ENCODE assay signal across 8 cellular contexts in the genomic region with DNA sequence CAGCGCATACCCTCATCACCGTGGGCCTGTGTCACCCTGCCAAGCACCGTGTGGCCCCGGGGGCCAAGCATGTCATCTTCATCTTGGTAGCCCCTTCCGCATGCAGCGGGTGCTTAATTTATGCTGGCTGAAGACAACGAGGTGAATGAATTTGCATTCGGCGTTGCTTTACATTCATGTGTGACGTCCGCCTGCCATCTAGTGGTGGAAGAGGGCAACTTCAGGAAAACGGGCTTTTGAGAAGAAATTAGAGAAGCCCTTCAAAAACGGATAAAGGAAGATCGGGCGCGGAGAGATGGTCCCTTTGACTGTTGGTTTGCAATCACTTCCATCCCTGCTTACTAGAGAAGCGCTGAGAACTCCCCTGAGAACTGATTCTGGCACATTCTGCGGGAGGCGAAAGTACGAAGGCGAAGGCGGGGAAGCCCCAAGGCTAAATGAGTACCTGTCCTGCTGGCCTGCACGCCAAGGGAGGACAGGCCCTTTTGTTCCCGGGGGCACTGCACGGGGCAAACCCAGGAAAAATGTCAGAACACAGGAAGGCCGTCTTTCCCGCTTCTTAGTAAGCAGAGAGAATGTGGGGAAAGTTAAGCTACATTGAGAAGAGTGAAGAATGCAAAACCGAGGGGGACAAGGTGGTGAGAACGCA.
DNase-seq lines count a peak whose midpoint lies in the region; ATAC-seq and TF ChIP-seq lines count a peak whose summit lies in the region.

No MANE protein-coding gene starts in this region.

- H3K27ac Mint-ChIP-seq in T-helper 2 cell treated with Interferon-gamma antibody and Interleukin-4, amounts not matched to agents 5 μg/mL and 100 μg/mL, for 36 hours: no peak overlapping the region

- CTCF ChIA-PET in HEK293T (lab: Yijun Ruan, JAX): no interaction called here

- POLR2A ChIA-PET in HEK293T (lab: Yijun Ruan, JAX): no interaction called here

- H3K36me3 Mint-ChIP-seq in T-helper 2 cell treated with Interferon-gamma antibody and Interleukin-4, amounts not matched to agents 5 μg/mL and 100 μg/mL, for 36 hours (ENCODE audit: low read depth): no peaks in the 10 kb centered on the region

- peaks cover 2% of the 10 kb centered on the region for H3K4me1 Mint-ChIP-seq in T-helper 2 cell treated with Interferon-gamma antibody and Interleukin-4, amounts not matched to agents 5 μg/mL and 100 μg/mL, for 36 hours (ENCODE audit: low read depth)

- in situ Hi-C loops in astrocyte of the spinal cord (cut with HindIII; ENCODE audit: low sequenced_read_pairs): no loop called here

- H3K27me3 Mint-ChIP-seq in T-helper 2 cell treated with Interferon-gamma antibody and Interleukin-4, amounts not matched to agents 5 μg/mL and 100 μg/mL, for 36 hours (ENCODE audit: low read depth): peaks cover 4% of the 10 kb centered on the region

- DNase-seq in ELR (ENCODE audit: low read depth) (peak; percentile 76), HEK293T (ENCODE audit: extremely low spot score) (peak; percentile 52), NCI-H1930 (lab: John Stamatoyannopoulos, UW) (peak; percentile 26 to 76), astrocyte of the spinal cord (ENCODE audit: low read depth, low spot score) (peak; percentile 76), iPS-NIHi11 (ENCODE audit: low spot score) (peak; percentile 78), smooth muscle cell of the brain vasculature (ENCODE audit: low read depth, low spot score) (peak; percentile 43)
- peak; percentile 48 for DNase-seq in T-helper 2 cell treated with Interferon-gamma antibody and Interleukin-4, amounts not matched to agents 5 μg/mL and 100 μg/mL, for 36 hours (ENCODE audit: low spot score)

- peaks cover 3% of the 10 kb centered on the region for H3K9me3 Mint-ChIP-seq in T-helper 2 cell treated with Interferon-gamma antibody and Interleukin-4, amounts not matched to agents 5 μg/mL and 100 μg/mL, for 36 hours

- TF ChIP-seq CTCF in astrocyte of the spinal cord (IDR thresholded peaks at IDR 0.05; ENCODE audit: low read depth, low read length): peak; percentile 92

- H3K4me3 Mint-ChIP-seq in T-helper 2 cell treated with Interferon-gamma antibody and Interleukin-4, amounts not matched to agents 5 μg/mL and 100 μg/mL, for 36 hours: no peak overlapping the region

- ATAC-seq in HG02840 (IDR thresholded peaks at IDR 0.05; ENCODE audit: low FRiP score, unreplicated experiment): no peak

- peak overlapping the region; percentile 5 for H3K4me3 ChIP-seq in astrocyte of the spinal cord (ENCODE audit: low read depth, low read length)

TF ChIP-seq in HEK293T, 16 proteins besides CTCF, POLR2A, EP300 and RAD21:
- TF ChIP-seq FOXA1 (IDR thresholded peaks at IDR 0.05) (no peak), SP1 (IDR thresholded peaks at IDR 0.05) (no peak), TARDBP (IDR thresholded peaks at IDR 0.05) (no peak), FOXK2 (IDR thresholded peaks at IDR 0.05) (no peak), BHLHE40 (IDR thresholded peaks at IDR 0.05; ENCODE audit: borderline replicate concordance) (no peak), ARNT (IDR thresholded peaks at IDR 0.05) (no peak), NFRKB (IDR thresholded peaks at IDR 0.05) (no peak), SUZ12 (IDR thresholded peaks at IDR 0.05) (no peak), L3MBTL2 (conservative IDR thresholded peaks at IDR 0.05) (no peak), ELF4 (IDR thresholded peaks at IDR 0.05) (no peak), HDGF (IDR thresholded peaks at IDR 0.05; ENCODE audit: borderline replicate concordance) (no peak), ZNF384 (IDR thresholded peaks at IDR 0.05) (no peak), LEF1 (IDR thresholded peaks at IDR 0.05; ENCODE audit: borderline replicate concordance) (no peak), CTBP1 (IDR thresholded peaks at IDR 0.05; ENCODE audit: borderline replicate concordance) (no peak), FOXM1 (IDR thresholded peaks at IDR 0.05; ENCODE audit: borderline replicate concordance) (no peak)
- TF ChIP-seq, protein P1, sequence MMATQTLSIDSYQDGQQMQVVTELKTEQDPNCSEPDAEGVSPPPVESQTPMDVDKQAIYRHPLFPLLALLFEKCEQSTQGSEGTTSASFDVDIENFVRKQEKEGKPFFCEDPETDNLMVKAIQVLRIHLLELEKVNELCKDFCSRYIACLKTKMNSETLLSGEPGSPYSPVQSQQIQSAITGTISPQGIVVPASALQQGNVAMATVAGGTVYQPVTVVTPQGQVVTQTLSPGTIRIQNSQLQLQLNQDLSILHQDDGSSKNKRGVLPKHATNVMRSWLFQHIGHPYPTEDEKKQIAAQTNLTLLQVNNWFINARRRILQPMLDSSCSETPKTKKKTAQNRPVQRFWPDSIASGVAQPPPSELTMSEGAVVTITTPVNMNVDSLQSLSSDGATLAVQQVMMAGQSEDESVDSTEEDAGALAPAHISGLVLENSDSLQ (IDR thresholded peaks at IDR 0.05): no peak
